ENCODE assay signal across 7 cellular contexts in the genomic region with DNA sequence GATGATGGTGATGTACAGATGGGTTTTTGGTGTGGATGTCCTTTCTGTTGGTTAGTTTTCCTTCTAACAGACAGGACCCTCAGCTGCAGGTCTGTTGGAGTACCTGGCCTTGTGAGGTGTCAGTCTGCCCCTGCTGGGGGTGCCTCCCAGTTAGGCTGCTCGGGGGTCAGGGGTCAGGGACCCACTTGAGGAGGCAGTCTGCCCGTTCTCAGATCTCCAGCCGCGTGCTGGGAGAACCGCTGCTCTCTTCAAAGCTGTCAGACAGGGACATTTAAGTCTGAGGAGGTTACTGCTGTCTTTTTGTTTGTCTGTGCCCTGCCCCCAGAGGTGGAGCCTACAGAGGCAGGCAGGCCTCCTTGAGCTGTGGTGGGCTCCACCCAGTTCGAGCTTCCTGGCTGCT.
DNase-seq lines count a peak whose midpoint lies in the region; ATAC-seq and TF ChIP-seq lines count a peak whose summit lies in the region.
"Not testable (repeated sequence)": the region's sequence is repeated elsewhere in the genome, so short reads cannot be mapped to it uniquely, and the experiment has no call there.

No MANE protein-coding gene starts in this region.

- not testable (repeated sequence) for BruUV-seq in Caco-2 (replicated peaks; lab: Mats Ljungman, UMichigan)

- H3K9me3 Mint-ChIP-seq in Caco-2 (ENCODE audit: unreplicated experiment); activated T-cell treated with anti-CD3 and anti-CD28 coated beads, Interleukin-2, amount 50 U/mL, for 24 hours; chondrocyte (ENCODE audit: low read depth); glutamatergic neuron (ENCODE audit: unreplicated experiment); progenitor cell of endocrine pancreas (ENCODE audit: low read depth): not testable (repeated sequence)

- not testable (repeated sequence) for H3K9ac ChIP-seq in OCI-LY1 (ENCODE audit: low read length)

- not testable (repeated sequence) for H3K4me1 Mint-ChIP-seq in Caco-2 (ENCODE audit: low read depth, unreplicated experiment); glutamatergic neuron (ENCODE audit: low read depth, unreplicated experiment); progenitor cell of endocrine pancreas (ENCODE audit: low read depth)
- H3K4me1 Mint-ChIP-seq in activated T-cell treated with anti-CD3 and anti-CD28 coated beads, Interleukin-2, amount 50 U/mL, for 24 hours (ENCODE audit: low read depth) = peaks cover 27% of the 10 kb centered on the region
- H3K4me1 Mint-ChIP-seq in chondrocyte (ENCODE audit: low read depth) = peaks cover 17% of the 10 kb centered on the region

- H3K4me2 ChIP-seq in OCI-LY1 (ENCODE audit: low read length) = not testable (repeated sequence)

- TF ChIP-seq POLR2A in right lobe of liver (IDR thresholded peaks at IDR 0.05) = not testable (repeated sequence)

- WGBS in right lobe of liver (ENCODE audit: insufficient coverage, low coverage, low lambda C conversion rate, missing lambda C conversion rate) = 17% methylated on average over 4 of the region's 6 CpGs

- intact Hi-C loops in Caco-2 (cut with micrococcal nuclease; ENCODE audit: unreplicated experiment); right lobe of liver (cut with DNase I): not testable (repeated sequence)

- H3K36me3 ChIP-seq in Caco-2 (ENCODE audit: control insufficient read depth, insufficient read depth, low read length); OCI-LY1 (ENCODE audit: insufficient read depth, low read length); right lobe of liver: not testable (repeated sequence)

- H3K4me3 ChIP-seq in Caco-2 (ENCODE audit: low read depth, low read length) (peak overlapping the region; percentile 44), OCI-LY1 (ENCODE audit: low read depth, low read length, poor library complexity, severe bottlenecking) (peak overlapping the region; percentile 61), right lobe of liver (peak overlapping the region in 2 of 3 donors; percentile 49 to 59)

- H3K4me1 ChIP-seq in Caco-2; OCI-LY1 (ENCODE audit: insufficient read depth, low read length, severe bottlenecking); right lobe of liver: not testable (repeated sequence)

- H3F3A ChIP-seq in OCI-LY1 (ENCODE audit: insufficient read depth, low read length) = not testable (repeated sequence)

- not testable (repeated sequence) for H3K27ac ChIP-seq in OCI-LY1 (ENCODE audit: low read depth, low read length, poor library complexity, severe bottlenecking); right lobe of liver

- H4K20me1 ChIP-seq in OCI-LY1 (ENCODE audit: insufficient read depth, low read length) = not testable (repeated sequence)

- not testable (repeated sequence) for DNase-seq in Caco-2; activated T-cell treated with anti-CD3 and anti-CD28 coated beads, Interleukin-2, amount 50 U/mL, for 24 hours; chondrocyte (ENCODE audit: low spot score); glutamatergic neuron; right lobe of liver; progenitor cell of endocrine pancreas (ENCODE audit: low spot score, unreplicated experiment)

- H3K27me3 Mint-ChIP-seq in Caco-2 (ENCODE audit: insufficient read depth, unreplicated experiment); activated T-cell treated with anti-CD3 and anti-CD28 coated beads, Interleukin-2, amount 50 U/mL, for 24 hours; chondrocyte (ENCODE audit: low read depth); glutamatergic neuron (ENCODE audit: unreplicated experiment); progenitor cell of endocrine pancreas: not testable (repeated sequence)

- CTCF ChIA-PET in Caco-2 (lab: Charles Lee) = interaction anchor here (1.1 kb wide), 1 partner anchor 13 kb away, joined by 3 read pairs; no protein-coding TSS in a partner anchor

- H3K4me3 Mint-ChIP-seq in Caco-2 (ENCODE audit: unreplicated experiment) (peak overlapping the region; percentile 77), chondrocyte (ENCODE audit: unreplicated experiment) (peak overlapping the region; percentile 76), progenitor cell of endocrine pancreas (ENCODE audit: low read depth) (peak overlapping the region; percentile 69)
- H3K4me3 Mint-ChIP-seq in activated T-cell treated with anti-CD3 and anti-CD28 coated beads, Interleukin-2, amount 50 U/mL, for 24 hours = peak overlapping the region; percentile 71
- H3K4me3 Mint-ChIP-seq in glutamatergic neuron (ENCODE audit: unreplicated experiment) = not testable (repeated sequence)

- not testable (repeated sequence) for TF ChIP-seq CTCF in Caco-2 (IDR thresholded peaks at IDR 0.05; ENCODE audit: insufficient read depth in 1 of 2, low read depth in 1 of 2, low read length in 1 of 2, severe bottlenecking in 1 of 2, unreplicated experiment in 1 of 2); OCI-LY1 (IDR thresholded peaks at IDR 0.05; ENCODE audit: low read length); chondrocyte (IDR thresholded peaks at IDR 0.05); glutamatergic neuron (IDR thresholded peaks at IDR 0.05; ENCODE audit: partially characterized antibody, unreplicated experiment); right lobe of liver (IDR thresholded peaks at IDR 0.05); progenitor cell of endocrine pancreas (IDR thresholded peaks at IDR 0.05; ENCODE audit: unreplicated experiment)

- POLR2A ChIA-PET in Caco-2 (lab: Charles Lee) = not testable (repeated sequence)

- not testable (repeated sequence) for H3K27ac Mint-ChIP-seq in Caco-2 (ENCODE audit: unreplicated experiment); activated T-cell treated with anti-CD3 and anti-CD28 coated beads, Interleukin-2, amount 50 U/mL, for 24 hours; chondrocyte (ENCODE audit: unreplicated experiment); progenitor cell of endocrine pancreas
- peak overlapping the region; percentile 62 for H3K27ac Mint-ChIP-seq in glutamatergic neuron (ENCODE audit: unreplicated experiment)

- H3K27me3 ChIP-seq in Caco-2 (replicated peaks; ENCODE audit: control insufficient read depth, insufficient read depth, low read length); OCI-LY1 (ENCODE audit: insufficient read depth, low read length); right lobe of liver: not testable (repeated sequence)

- not testable (repeated sequence) for H3K9me2 ChIP-seq in OCI-LY1 (ENCODE audit: low read depth, low read length)

- H3K9me3 ChIP-seq in Caco-2; OCI-LY1 (ENCODE audit: low read length); right lobe of liver: not testable (repeated sequence)

- H2AFZ ChIP-seq in OCI-LY1 (ENCODE audit: low read length) = not testable (repeated sequence)

- not testable (repeated sequence) for ATAC-seq in right lobe of liver

- H3K36me3 Mint-ChIP-seq in Caco-2 (ENCODE audit: insufficient read depth, unreplicated experiment); activated T-cell treated with anti-CD3 and anti-CD28 coated beads, Interleukin-2, amount 50 U/mL, for 24 hours (ENCODE audit: low read depth); chondrocyte (ENCODE audit: low read depth); glutamatergic neuron (ENCODE audit: unreplicated experiment); progenitor cell of endocrine pancreas (ENCODE audit: insufficient read depth): not testable (repeated sequence)

- H3K79me2 ChIP-seq in OCI-LY1 (ENCODE audit: insufficient read depth, low read length) = not testable (repeated sequence)
